Comparison of ENCODE assay signal across 8 cellular contexts in the genomic region with DNA sequence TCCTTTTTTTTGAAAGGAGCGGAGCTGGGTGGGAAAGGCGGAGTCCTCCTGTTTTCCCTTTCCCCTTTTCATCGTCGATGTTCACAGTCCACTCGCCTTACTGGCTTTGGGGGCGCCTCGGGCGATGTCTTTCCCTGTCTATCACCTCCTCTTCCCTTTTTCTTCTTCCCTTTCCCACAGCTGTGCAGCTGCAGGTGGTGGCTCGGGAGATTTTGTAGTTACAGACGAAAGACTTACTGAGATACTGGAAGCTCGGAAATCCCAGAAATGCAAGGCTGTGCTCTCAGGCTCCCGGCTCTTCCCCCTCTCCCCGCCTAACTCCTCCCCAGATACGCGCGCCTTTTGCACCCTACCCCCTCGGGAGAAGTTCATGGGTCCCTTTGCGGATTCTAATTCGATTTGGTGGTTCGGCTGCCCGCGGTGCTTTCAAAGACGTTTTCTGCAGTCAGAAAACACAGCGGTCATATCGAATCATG. TPM values are rescaled to one million over a fixed set of nuclear protein-coding genes. Genes with fewer than 3 reads are reported as not detected.
A peak's percentile ranks its signal among the peaks of the same experiment; 100 is the strongest.
DNase-seq lines count a peak whose midpoint lies in the region; ATAC-seq and TF ChIP-seq lines count a peak whose summit lies in the region.

No MANE protein-coding gene starts in this region.

- ATAC-seq in GM21576 (IDR thresholded peaks at IDR 0.05; ENCODE audit: unreplicated experiment) = no peak
- no peak for ATAC-seq in GM21717 (IDR thresholded peaks at IDR 0.05; ENCODE audit: unreplicated experiment)

- DNase-seq in activated CD4-positive, alpha-beta T cell treated with anti-CD3 and anti-CD28 coated beads, Interleukin-2, amount 10 ng/mL, durations not matched to agents 7 days and 5 days = no peak
- no peak for DNase-seq in activated CD4-positive, alpha-beta T cell treated with anti-CD3 and anti-CD28 coated beads, Interleukin-2, amount 50 U/mL, for 4 hours
- peak; percentile 30 for DNase-seq in NCI-H526 treated with DMSO at 0.1 percent for 48 hours (lab: John Stamatoyannopoulos, UW)
- DNase-seq in sigmoid colon = no peak

- H3K9me3 Mint-ChIP-seq in activated CD4-positive, alpha-beta T cell treated with anti-CD3 and anti-CD28 coated beads, Interleukin-2, amount 10 ng/mL, durations not matched to agents 7 days and 5 days = no peaks in the 10 kb centered on the region

- no peaks in the 10 kb centered on the region for H3K9me3 ChIP-seq in sigmoid colon

- 1 to 2% methylated on average over 25 of the region's 25 CpGs for WGBS in sigmoid colon, 2 donors

- H3K4me3 ChIP-seq in iPS-11a (ENCODE audit: low read depth, low read length) (peak overlapping the region; percentile 74), sigmoid colon (peak overlapping the region; percentile 70 to 87 (median 78))

- no peaks in the 10 kb centered on the region for H3K36me3 ChIP-seq in sigmoid colon

- no peak for TF ChIP-seq POLR2A in sigmoid colon (IDR thresholded peaks at IDR 0.05)

- TF ChIP-seq EP300 in sigmoid colon (IDR thresholded peaks at IDR 0.05) = no peak

- no peaks in the 10 kb centered on the region for H3K27me3 ChIP-seq in sigmoid colon

- H3K36me3 Mint-ChIP-seq in activated CD4-positive, alpha-beta T cell treated with anti-CD3 and anti-CD28 coated beads, Interleukin-2, amount 10 ng/mL, durations not matched to agents 7 days and 5 days (ENCODE audit: low read depth) = no peaks in the 10 kb centered on the region

- CTCF ChIA-PET in activated CD4-positive, alpha-beta T cell treated with anti-CD3 and anti-CD28 coated beads, Interleukin-2, amount 10 ng/mL, durations not matched to agents 7 days and 5 days (lab: Charles Lee) = no interaction called here

- H3K27ac Mint-ChIP-seq in activated CD4-positive, alpha-beta T cell treated with anti-CD3 and anti-CD28 coated beads, Interleukin-2, amount 10 ng/mL, durations not matched to agents 7 days and 5 days = no peak overlapping the region

- POLR2A ChIA-PET in activated CD4-positive, alpha-beta T cell treated with anti-CD3 and anti-CD28 coated beads, Interleukin-2, amount 10 ng/mL, durations not matched to agents 7 days and 5 days (lab: Charles Lee) = no interaction called here

- H3K27ac ChIP-seq in angular gyrus (ENCODE audit: low read depth, low read length) (peak overlapping the region; percentile 34), sigmoid colon (peak overlapping the region; percentile 87 to 95 (median 92))

- H3K4me1 ChIP-seq in sigmoid colon = peaks cover 2 to 27% (median 16%) of the 10 kb centered on the region in 4 donors

- TF ChIP-seq CTCF in sigmoid colon (IDR thresholded peaks at IDR 0.05) = no peak

- peaks cover 15% of the 10 kb centered on the region for H3K4me1 Mint-ChIP-seq in activated CD4-positive, alpha-beta T cell treated with anti-CD3 and anti-CD28 coated beads, Interleukin-2, amount 10 ng/mL, durations not matched to agents 7 days and 5 days

- peak overlapping the region; percentile 75 for H3K4me3 Mint-ChIP-seq in activated CD4-positive, alpha-beta T cell treated with anti-CD3 and anti-CD28 coated beads, Interleukin-2, amount 10 ng/mL, durations not matched to agents 7 days and 5 days

- intact Hi-C loops in sigmoid colon (cut with DNase I) = no loop called here

- H3K27me3 Mint-ChIP-seq in activated CD4-positive, alpha-beta T cell treated with anti-CD3 and anti-CD28 coated beads, Interleukin-2, amount 10 ng/mL, durations not matched to agents 7 days and 5 days = peaks cover 63% of the 10 kb centered on the region

RNA-seq across cellular contexts. Expression of gene SEPTIN11, which starts 1.3 kb away (rescaled TPM):
- 10 to 100 TPM; 23.4 to 24.5 TPM for total RNA-seq in activated CD4-positive, alpha-beta T cell treated with anti-CD3 and anti-CD28 coated beads, Interleukin-2, amount 10 ng/mL, durations not matched to agents 7 days and 5 days
- 100 to 1,000 TPM in 2 of 4 donors, 10 to 100 TPM in 2; 43.0 to 143 (median 107) TPM for total RNA-seq in sigmoid colon
- polyA plus RNA-seq in sigmoid colon = 10 to 100 TPM; 36.4 to 46.2 (median 46.0) TPM

RNA-seq across cellular contexts. Expression of gene SOWAHB, which starts 52.9 kb away (rescaled TPM):
- total RNA-seq in activated CD4-positive, alpha-beta T cell treated with anti-CD3 and anti-CD28 coated beads, Interleukin-2, amount 10 ng/mL, durations not matched to agents 7 days and 5 days = not detected
- under 1 TPM in 2 of 4 donors, not detected in 2; under 0.01 to 0.28 TPM for total RNA-seq in sigmoid colon
- polyA plus RNA-seq in sigmoid colon = 10 to 100 TPM in 2 of 3 donors, 1 to 10 TPM in 1; 7.8 to 12.3 (median 11.0) TPM
